Comparison of ENCODE assay signal across 1 cellular context in the genomic region with DNA sequence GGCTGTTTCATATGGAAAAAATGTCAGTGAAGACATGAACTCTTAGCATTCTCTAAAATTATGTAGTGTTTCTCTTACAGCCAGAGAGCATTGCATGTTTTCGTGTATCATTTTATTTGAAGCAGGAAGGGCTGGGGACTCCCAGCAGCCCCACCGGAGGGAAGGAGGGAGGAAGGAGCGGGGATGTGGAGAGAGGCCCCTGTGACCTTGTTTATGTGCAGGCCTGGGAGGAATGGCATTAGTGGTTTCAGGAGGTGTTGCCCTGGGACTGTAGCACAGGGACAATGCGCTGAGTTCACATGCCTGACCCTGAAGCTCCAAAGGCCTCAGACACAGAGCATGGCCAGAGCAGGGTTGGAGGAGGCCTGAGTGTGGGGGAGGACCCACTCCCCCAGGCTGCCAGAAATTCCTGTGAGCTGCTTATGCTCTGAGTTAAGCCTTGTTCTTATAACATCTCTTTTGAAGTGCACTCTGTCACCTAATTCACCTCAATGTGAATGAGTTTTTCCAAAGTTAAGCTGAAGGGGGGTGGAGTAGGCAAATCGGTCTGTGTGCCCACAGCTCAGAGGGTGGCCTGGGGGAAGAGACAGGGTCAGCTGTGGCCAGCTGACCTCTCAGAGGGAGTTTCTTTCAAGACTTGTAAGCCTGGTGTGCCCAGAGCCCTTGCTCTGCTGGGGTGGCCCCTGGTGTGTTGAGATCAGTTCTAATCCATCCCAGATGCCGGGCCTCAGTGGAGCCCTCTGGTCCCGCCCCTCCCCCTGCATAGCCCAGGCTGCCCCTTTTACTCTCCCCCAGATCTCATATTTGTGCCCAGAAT.
A peak's percentile ranks its signal among the peaks of the same experiment; 100 is the strongest.
TF ChIP-seq lines count a peak whose summit lies in the region.

No MANE protein-coding gene starts in this region.

TF ChIP-seq in HepG2, 621 proteins besides CTCF, POLR2A, EP300 and RAD21 (continued from another document):
- TF ChIP-seq, protein P1, sequence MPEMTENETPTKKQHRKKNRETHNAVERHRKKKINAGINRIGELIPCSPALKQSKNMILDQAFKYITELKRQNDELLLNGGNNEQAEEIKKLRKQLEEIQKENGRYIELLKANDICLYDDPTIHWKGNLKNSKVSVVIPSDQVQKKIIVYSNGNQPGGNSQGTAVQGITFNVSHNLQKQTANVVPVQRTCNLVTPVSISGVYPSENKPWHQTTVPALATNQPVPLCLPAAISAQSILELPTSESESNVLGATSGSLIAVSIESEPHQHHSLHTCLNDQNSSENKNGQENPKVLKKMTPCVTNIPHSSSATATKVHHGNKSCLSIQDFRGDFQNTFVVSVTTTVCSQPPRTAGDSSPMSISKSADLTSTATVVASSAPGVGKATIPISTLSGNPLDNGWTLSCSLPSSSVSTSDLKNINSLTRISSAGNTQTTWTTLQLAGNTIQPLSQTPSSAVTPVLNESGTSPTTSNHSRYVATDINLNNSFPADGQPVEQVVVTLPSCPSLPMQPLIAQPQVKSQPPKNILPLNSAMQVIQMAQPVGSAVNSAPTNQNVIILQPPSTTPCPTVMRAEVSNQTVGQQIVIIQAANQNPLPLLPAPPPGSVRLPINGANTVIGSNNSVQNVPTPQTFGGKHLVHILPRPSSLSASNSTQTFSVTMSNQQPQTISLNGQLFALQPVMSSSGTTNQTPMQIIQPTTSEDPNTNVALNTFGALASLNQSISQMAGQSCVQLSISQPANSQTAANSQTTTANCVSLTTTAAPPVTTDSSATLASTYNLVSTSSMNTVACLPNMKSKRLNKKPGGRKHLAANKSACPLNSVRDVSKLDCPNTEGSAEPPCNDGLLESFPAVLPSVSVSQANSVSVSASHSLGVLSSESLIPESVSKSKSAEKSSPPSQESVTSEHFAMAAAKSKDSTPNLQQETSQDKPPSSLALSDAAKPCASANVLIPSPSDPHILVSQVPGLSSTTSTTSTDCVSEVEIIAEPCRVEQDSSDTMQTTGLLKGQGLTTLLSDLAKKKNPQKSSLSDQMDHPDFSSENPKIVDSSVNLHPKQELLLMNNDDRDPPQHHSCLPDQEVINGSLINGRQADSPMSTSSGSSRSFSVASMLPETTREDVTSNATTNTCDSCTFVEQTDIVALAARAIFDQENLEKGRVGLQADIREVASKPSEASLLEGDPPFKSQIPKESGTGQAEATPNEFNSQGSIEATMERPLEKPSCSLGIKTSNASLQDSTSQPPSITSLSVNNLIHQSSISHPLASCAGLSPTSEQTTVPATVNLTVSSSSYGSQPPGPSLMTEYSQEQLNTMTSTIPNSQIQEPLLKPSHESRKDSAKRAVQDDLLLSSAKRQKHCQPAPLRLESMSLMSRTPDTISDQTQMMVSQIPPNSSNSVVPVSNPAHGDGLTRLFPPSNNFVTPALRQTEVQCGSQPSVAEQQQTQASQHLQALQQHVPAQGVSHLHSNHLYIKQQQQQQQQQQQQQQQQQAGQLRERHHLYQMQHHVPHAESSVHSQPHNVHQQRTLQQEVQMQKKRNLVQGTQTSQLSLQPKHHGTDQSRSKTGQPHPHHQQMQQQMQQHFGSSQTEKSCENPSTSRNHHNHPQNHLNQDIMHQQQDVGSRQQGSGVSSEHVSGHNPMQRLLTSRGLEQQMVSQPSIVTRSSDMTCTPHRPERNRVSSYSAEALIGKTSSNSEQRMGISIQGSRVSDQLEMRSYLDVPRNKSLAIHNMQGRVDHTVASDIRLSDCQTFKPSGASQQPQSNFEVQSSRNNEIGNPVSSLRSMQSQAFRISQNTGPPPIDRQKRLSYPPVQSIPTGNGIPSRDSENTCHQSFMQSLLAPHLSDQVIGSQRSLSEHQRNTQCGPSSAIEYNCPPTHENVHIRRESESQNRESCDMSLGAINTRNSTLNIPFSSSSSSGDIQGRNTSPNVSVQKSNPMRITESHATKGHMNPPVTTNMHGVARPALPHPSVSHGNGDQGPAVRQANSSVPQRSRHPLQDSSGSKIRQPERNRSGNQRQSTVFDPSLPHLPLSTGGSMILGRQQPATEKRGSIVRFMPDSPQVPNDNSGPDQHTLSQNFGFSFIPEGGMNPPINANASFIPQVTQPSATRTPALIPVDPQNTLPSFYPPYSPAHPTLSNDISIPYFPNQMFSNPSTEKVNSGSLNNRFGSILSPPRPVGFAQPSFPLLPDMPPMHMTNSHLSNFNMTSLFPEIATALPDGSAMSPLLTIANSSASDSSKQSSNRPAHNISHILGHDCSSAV (CRISPR knock-in tag; IDR thresholded peaks at IDR 0.05; ENCODE audit: borderline replicate concordance) = no peak
- TF ChIP-seq ZNF672 (CRISPR knock-in tag; IDR thresholded peaks at IDR 0.05) (no peak), ARNT2 (CRISPR knock-in tag; IDR thresholded peaks at IDR 0.05; ENCODE audit: low read depth) (peak; percentile 66; the same call in 1 of the 2 replicates), ZBTB20 (CRISPR knock-in tag; IDR thresholded peaks at IDR 0.05; ENCODE audit: borderline replicate concordance, low read depth) (peak; percentile 39; the same call in 1 of the 2 replicates), ZNF205 (CRISPR knock-in tag; IDR thresholded peaks at IDR 0.05) (0 out of 2 replicates have a peak, but pooled peaks have one; percentile 32), MXI1 (IDR thresholded peaks at IDR 0.05; ENCODE audit: borderline replicate concordance, low read depth, low read length) (no peak; the same call in 2 of the 3 replicates)
- TF ChIP-seq, protein P2, sequence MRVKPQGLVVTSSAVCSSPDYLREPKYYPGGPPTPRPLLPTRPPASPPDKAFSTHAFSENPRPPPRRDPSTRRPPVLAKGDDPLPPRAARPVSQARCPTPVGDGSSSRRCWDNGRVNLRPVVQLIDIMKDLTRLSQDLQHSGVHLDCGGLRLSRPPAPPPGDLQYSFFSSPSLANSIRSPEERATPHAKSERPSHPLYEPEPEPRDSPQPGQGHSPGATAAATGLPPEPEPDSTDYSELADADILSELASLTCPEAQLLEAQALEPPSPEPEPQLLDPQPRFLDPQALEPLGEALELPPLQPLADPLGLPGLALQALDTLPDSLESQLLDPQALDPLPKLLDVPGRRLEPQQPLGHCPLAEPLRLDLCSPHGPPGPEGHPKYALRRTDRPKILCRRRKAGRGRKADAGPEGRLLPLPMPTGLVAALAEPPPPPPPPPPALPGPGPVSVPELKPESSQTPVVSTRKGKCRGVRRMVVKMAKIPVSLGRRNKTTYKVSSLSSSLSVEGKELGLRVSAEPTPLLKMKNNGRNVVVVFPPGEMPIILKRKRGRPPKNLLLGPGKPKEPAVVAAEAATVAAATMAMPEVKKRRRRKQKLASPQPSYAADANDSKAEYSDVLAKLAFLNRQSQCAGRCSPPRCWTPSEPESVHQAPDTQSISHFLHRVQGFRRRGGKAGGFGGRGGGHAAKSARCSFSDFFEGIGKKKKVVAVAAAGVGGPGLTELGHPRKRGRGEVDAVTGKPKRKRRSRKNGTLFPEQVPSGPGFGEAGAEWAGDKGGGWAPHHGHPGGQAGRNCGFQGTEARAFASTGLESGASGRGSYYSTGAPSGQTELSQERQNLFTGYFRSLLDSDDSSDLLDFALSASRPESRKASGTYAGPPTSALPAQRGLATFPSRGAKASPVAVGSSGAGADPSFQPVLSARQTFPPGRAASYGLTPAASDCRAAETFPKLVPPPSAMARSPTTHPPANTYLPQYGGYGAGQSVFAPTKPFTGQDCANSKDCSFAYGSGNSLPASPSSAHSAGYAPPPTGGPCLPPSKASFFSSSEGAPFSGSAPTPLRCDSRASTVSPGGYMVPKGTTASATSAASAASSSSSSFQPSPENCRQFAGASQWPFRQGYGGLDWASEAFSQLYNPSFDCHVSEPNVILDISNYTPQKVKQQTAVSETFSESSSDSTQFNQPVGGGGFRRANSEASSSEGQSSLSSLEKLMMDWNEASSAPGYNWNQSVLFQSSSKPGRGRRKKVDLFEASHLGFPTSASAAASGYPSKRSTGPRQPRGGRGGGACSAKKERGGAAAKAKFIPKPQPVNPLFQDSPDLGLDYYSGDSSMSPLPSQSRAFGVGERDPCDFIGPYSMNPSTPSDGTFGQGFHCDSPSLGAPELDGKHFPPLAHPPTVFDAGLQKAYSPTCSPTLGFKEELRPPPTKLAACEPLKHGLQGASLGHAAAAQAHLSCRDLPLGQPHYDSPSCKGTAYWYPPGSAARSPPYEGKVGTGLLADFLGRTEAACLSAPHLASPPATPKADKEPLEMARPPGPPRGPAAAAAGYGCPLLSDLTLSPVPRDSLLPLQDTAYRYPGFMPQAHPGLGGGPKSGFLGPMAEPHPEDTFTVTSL (CRISPR knock-in tag; IDR thresholded peaks at IDR 0.05; ENCODE audit: borderline replicate concordance) = peak; percentile 43; the same call in 1 of the 2 replicates
- TF ChIP-seq, protein P3, sequence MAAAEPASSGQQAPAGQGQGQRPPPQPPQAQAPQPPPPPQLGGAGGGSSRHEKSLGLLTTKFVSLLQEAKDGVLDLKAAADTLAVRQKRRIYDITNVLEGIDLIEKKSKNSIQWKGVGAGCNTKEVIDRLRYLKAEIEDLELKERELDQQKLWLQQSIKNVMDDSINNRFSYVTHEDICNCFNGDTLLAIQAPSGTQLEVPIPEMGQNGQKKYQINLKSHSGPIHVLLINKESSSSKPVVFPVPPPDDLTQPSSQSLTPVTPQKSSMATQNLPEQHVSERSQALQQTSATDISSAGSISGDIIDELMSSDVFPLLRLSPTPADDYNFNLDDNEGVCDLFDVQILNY (CRISPR knock-in tag; conservative IDR thresholded peaks at IDR 0.05) = no peak
